Comparison of ENCODE assay signal across 12 cellular contexts in genomic region chr12:15829255-15829654, GRCh38.
"Had no signal": no experiment of that assay in that cellular context is flagged by ENCODE, and none has a peak within 500 bp of the region (broad histone marks: within the 10 kb centered on the region; RNA-seq: fewer than 3 reads in every experiment).

No MANE protein-coding gene starts in this region.

- ATAC-seq: natural killer cell treated with Interleukin-12 subunit alpha and Interleukin-12 subunit beta and Interleukin-15 and Interleukin-18, amount 100 ng/mL, for 72 hours had no signal

- H3K36me3 ChIP-seq: ascending aorta, cardiac muscle cell, neutrophil had no signal

- H3K9me3 ChIP-seq: ascending aorta, neutrophil had no signal

- DNase-seq: activated CD4-positive, alpha-beta T cell treated with anti-CD3 and anti-CD28 coated beads, Interleukin-2, amount 50 U/mL, for 4 hours; activated gamma-delta T cell; immature natural killer cell; retina; stimulated activated CD4-positive, alpha-beta T cell treated with anti-CD3 and anti-CD28 coated beads, Interleukin-12 subunit alpha, Interleukin-12 subunit beta, amount 100 ng/mL, for 4 hours; stimulated activated CD4-positive, alpha-beta T cell treated with anti-CD3 and anti-CD28 coated beads, Interleukin-1b, Interleukin-23, amount 100 ng/mL, for 48 hours; stimulated activated CD8-positive, alpha-beta memory T cell treated with anti-CD3 and anti-CD28 coated beads, Interleukin-4, amount 100 ng/mL, for 48 hours; stimulated activated naive CD4-positive, alpha-beta T cell had no signal

- H3K27ac ChIP-seq: cardiac muscle cell, neutrophil had no signal

- H3K4me3 ChIP-seq: ascending aorta, cardiac muscle cell had no signal

- H3K27me3 ChIP-seq: ascending aorta, cardiac muscle cell, neutrophil had no signal
